Comparison of ENCODE assay signal across 1 cellular context in genomic region chr2:167345559-167345958, GRCh38.
TF ChIP-seq lines count a peak whose summit lies in the region.

No MANE protein-coding gene starts in this region.

TF ChIP-seq in GM12878, 131 proteins besides CTCF, POLR2A, EP300 and RAD21 (continued from another document):
- TF ChIP-seq ZBTB11 (CRISPR knock-in tag; IDR thresholded peaks at IDR 0.05) (no peak), HSF1 (IDR thresholded peaks at IDR 0.05; ENCODE audit: low read depth, low read length) (no peak), ATF2 (IDR thresholded peaks at IDR 0.05; ENCODE audit: low read length) (no peak), MYB (IDR thresholded peaks at IDR 0.05; ENCODE audit: borderline replicate concordance, low read depth, low read length) (no peak), STAT3 (IDR thresholded peaks at IDR 0.05; ENCODE audit: low read depth, low read length) (no peak), HDGF (IDR thresholded peaks at IDR 0.05) (no peak), POLR2AphosphoS2 (IDR thresholded peaks at IDR 0.05; ENCODE audit: low read depth, low read length) (no peak), SMAD5 (IDR thresholded peaks at IDR 0.05; ENCODE audit: low read depth) (no peak), TCF3 (IDR thresholded peaks at IDR 0.05; ENCODE audit: borderline replicate concordance, insufficient read depth, low read depth, low read length) (no peak), PAX8 (IDR thresholded peaks at IDR 0.05) (no peak)
